In the genomic region with DNA sequence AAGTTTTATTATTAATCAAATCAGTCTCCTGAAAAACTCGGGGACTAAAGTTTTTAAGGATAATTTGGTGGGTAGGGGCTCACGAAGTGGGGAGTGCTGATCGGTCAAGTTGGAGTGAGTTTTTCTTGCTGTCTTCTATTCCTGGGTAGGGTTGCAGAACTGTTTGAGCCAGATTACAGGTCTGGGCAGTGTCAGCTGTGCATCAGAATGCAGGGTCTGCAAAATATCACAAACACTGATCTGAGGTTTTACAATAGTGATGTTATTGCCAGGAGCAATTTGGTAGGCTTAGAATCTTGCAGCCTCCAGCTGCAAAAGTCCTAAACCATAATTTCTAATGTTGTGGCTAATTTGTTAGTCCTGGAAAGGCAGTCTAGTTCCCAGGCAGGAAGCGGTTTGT, we compare ENCODE assay signal across 17 cellular contexts.
DNase-seq lines count a peak whose midpoint lies in the region; ATAC-seq and TF ChIP-seq lines count a peak whose summit lies in the region.
"Had no signal": no experiment of that assay in that cellular context is flagged by ENCODE, and none has a peak within 500 bp of the region (broad histone marks: within the 10 kb centered on the region; RNA-seq: fewer than 3 reads in every experiment).

No MANE protein-coding gene starts in this region.

- H3K4me1 ChIP-seq in tibial artery: no peaks in the 10 kb centered on the region
- H3K4me1 ChIP-seq: BLaER1 had no signal

- intact Hi-C loops in tibial artery (cut with DNase I; ENCODE audit: low total_unique reads): no loop called here

- H3K4me3 ChIP-seq in tibial artery: no peak overlapping the region
- H3K4me3 ChIP-seq: BLaER1, GM23338 had no signal

- no peaks in the 10 kb centered on the region for H3K27me3 ChIP-seq in tibial artery
- H3K27me3 ChIP-seq: BLaER1 had no signal

- no peaks in the 10 kb centered on the region for H3K36me3 ChIP-seq in tibial artery
- H3K36me3 ChIP-seq: BLaER1 had no signal

- DNase-seq in ELF-1 (ENCODE audit: low read depth, low spot score) (peak; percentile 24), left kidney (ENCODE audit: low read depth, low spot score) (peak; percentile 3), C1 segment of cervical spinal cord (lab: John Stamatoyannopoulos, UW) (no peak), NCI-H69 (lab: John Stamatoyannopoulos, UW) (no peak), tibial artery (no peak)
- DNase-seq: CD4-positive, alpha-beta T cell; CD8-positive, alpha-beta memory T cell; DMS 273 treated with DMSO at 0.1 percent for 48 hours; DMS79; EL; GF-D8; H9 had no signal

- H3K9me3 ChIP-seq in tibial artery: peaks cover 0 to 8% (median 7%) of the 10 kb centered on the region in 3 donors

- no peak overlapping the region for H3K27ac ChIP-seq in tibial artery
- H3K27ac ChIP-seq: 22Rv1, BLaER1 had no signal

- no peak for ATAC-seq in SK-N-SH treated with all-trans-retinoic acid at 6 μM for 48 hours
- ATAC-seq: GM23338, HCT116 had no signal

- no peak for TF ChIP-seq CTCF in tibial artery (IDR thresholded peaks at IDR 0.05)

TF ChIP-seq in SK-N-SH treated with all-trans-retinoic acid at 6 μM for 48 hours, 23 proteins besides CTCF, POLR2A, EP300 and RAD21:
- TF ChIP-seq GLIS3 (CRISPR knock-in tag; IDR thresholded peaks at IDR 0.05): no peak
- TF ChIP-seq, protein P1, sequence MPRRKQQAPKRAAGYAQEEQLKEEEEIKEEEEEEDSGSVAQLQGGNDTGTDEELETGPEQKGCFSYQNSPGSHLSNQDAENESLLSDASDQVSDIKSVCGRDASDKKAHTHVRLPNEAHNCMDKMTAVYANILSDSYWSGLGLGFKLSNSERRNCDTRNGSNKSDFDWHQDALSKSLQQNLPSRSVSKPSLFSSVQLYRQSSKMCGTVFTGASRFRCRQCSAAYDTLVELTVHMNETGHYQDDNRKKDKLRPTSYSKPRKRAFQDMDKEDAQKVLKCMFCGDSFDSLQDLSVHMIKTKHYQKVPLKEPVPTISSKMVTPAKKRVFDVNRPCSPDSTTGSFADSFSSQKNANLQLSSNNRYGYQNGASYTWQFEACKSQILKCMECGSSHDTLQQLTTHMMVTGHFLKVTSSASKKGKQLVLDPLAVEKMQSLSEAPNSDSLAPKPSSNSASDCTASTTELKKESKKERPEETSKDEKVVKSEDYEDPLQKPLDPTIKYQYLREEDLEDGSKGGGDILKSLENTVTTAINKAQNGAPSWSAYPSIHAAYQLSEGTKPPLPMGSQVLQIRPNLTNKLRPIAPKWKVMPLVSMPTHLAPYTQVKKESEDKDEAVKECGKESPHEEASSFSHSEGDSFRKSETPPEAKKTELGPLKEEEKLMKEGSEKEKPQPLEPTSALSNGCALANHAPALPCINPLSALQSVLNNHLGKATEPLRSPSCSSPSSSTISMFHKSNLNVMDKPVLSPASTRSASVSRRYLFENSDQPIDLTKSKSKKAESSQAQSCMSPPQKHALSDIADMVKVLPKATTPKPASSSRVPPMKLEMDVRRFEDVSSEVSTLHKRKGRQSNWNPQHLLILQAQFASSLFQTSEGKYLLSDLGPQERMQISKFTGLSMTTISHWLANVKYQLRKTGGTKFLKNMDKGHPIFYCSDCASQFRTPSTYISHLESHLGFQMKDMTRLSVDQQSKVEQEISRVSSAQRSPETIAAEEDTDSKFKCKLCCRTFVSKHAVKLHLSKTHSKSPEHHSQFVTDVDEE (CRISPR knock-in tag; IDR thresholded peaks at IDR 0.05): peak; percentile 49; the same call in 1 of the 2 replicates

Comparison
In these comparisons a context has a peak if more than half of its experiments do, and no peak if none do; other contexts are left out.
1. DNase-seq: peak in ELF-1 (single experiment) and left kidney (single experiment); none in C1 segment of cervical spinal cord (0 of 14), NCI-H69 (single experiment) and tibial artery (0 of 2).